In the genomic region with DNA sequence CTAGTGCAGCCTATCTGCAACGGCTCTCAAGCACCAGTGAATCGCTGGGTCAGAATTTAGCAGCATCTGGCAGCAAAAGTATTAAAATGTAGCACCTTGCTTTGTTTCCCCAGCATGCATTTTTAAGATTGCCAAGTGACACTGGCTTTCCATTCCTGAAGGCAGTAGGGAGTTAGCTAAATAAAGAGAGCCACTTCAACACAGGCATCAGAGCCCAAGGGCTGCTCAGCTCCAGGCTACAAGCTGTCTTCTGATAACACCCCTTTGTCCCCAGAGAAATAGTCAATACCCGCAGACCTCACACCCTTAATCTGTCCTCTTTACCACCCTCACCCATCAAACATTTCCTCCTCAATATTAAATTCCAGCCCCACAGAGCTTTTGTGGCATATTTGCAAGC, we compare ENCODE assay signal across 22 cellular contexts. TPM values are rescaled to one million over a fixed set of nuclear protein-coding genes. Genes with fewer than 3 reads are reported as not detected.
"Had no signal": no experiment of that assay in that cellular context is flagged by ENCODE, and none has a peak within 500 bp of the region (broad histone marks: within the 10 kb centered on the region; RNA-seq: fewer than 3 reads in every experiment).

No MANE protein-coding gene starts in this region.

- H3K36me3 ChIP-seq: lower lobe of right lung, sigmoid colon, suprapubic skin, thyroid gland, upper lobe of left lung, vagina had no signal

- H3K9ac ChIP-seq: parathyroid adenoma had no signal

- H3K4me3 ChIP-seq: coronary artery, lower lobe of right lung, psoas muscle, sigmoid colon, suprapubic skin, thyroid gland, upper lobe of left lung, vagina had no signal

- H3K4me3 Mint-ChIP-seq: memory B cell, nephron had no signal

- DNase-seq: effector CD4-positive, alpha-beta T cell; foreskin melanocyte; head of caudate nucleus; hypothalamus; kidney glomerular epithelial cell; lower lobe of right lung; midbrain; psoas muscle; retina; sigmoid colon; small intestine; stimulated activated CD4-positive, alpha-beta T cell treated with anti-CD3 and anti-CD28 coated beads, Interleukin-2, amount 100 ng/mL, for 48 hours; stimulated activated naive CD8-positive, alpha-beta T cell treated with anti-CD3 and anti-CD28 coated beads, Interleukin-15, Interleukin-2, amounts not matched to agents 100 U/mL and 50 U/mL, for 24 hours; thyroid gland; upper lobe of left lung had no signal

- H3K9me3 ChIP-seq: lower lobe of right lung, psoas muscle, suprapubic skin, thyroid gland, vagina had no signal

- H3K27ac ChIP-seq: coronary artery, lower lobe of right lung, parathyroid adenoma, psoas muscle, sigmoid colon, suprapubic skin, thyroid gland, upper lobe of left lung, vagina had no signal

- H3K27ac Mint-ChIP-seq: memory B cell, nephron had no signal

- H3K79me2 ChIP-seq: parathyroid adenoma had no signal

- H3K4me1 Mint-ChIP-seq: memory B cell had no signal

- H3K27me3 ChIP-seq: sigmoid colon, suprapubic skin, thyroid gland, upper lobe of left lung, vagina had no signal

- H3K4me1 ChIP-seq: lower lobe of right lung, parathyroid adenoma, psoas muscle, sigmoid colon, thyroid gland, upper lobe of left lung had no signal

- ATAC-seq: left lobe of liver; lower lobe of right lung; psoas muscle; stimulated activated naive CD8-positive, alpha-beta T cell treated with anti-CD3 and anti-CD28 coated beads, Interleukin-15, Interleukin-2, amounts not matched to agents 100 U/mL and 50 U/mL, for 24 hours had no signal

- H2AFZ ChIP-seq: parathyroid adenoma had no signal

RNA-seq across cellular contexts. Expression of a gene that starts 19.7 kb away (rescaled TPM):
- total RNA-seq: left lobe of liver had no signal
